ENCODE assay signal across 3 cellular contexts in genomic region chr3:173706630-173707029, GRCh38.
"Had no signal": no experiment of that assay in that cellular context is flagged by ENCODE, and none has a peak within 500 bp of the region (broad histone marks: within the 10 kb centered on the region; RNA-seq: fewer than 3 reads in every experiment).

No MANE protein-coding gene starts in this region.

- DNase-seq: GDM1, GF-D8 had no signal

- H3K4me3 ChIP-seq: GM12878 had no signal

- ATAC-seq: GM12878 had no signal
